In the genomic region with DNA sequence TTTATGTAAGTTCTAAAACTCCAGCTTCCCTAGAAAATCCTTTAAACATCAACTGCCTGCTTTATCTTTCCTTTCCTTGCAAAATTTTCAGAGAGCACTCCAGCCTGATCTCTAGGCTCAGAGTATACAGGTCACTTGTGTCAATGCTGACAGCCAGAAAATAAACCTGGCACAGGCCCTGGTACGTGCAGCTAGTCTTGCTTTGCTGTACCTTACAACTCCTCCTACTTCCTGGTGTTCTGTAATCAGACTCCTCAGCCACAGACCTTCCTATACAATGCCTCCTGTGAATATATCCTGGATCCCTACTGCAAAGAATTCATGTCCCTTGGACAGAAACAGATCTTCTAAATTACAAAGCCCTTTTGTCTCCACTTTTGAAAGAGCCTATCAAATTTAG, we compare ENCODE assay signal across 1 cellular context.
TF ChIP-seq lines count a peak whose summit lies in the region.

No MANE protein-coding gene starts in this region.

TF ChIP-seq in HepG2, 621 proteins besides CTCF, POLR2A, EP300 and RAD21 (continued from another document and continues in another):
- TF ChIP-seq, protein P1, sequence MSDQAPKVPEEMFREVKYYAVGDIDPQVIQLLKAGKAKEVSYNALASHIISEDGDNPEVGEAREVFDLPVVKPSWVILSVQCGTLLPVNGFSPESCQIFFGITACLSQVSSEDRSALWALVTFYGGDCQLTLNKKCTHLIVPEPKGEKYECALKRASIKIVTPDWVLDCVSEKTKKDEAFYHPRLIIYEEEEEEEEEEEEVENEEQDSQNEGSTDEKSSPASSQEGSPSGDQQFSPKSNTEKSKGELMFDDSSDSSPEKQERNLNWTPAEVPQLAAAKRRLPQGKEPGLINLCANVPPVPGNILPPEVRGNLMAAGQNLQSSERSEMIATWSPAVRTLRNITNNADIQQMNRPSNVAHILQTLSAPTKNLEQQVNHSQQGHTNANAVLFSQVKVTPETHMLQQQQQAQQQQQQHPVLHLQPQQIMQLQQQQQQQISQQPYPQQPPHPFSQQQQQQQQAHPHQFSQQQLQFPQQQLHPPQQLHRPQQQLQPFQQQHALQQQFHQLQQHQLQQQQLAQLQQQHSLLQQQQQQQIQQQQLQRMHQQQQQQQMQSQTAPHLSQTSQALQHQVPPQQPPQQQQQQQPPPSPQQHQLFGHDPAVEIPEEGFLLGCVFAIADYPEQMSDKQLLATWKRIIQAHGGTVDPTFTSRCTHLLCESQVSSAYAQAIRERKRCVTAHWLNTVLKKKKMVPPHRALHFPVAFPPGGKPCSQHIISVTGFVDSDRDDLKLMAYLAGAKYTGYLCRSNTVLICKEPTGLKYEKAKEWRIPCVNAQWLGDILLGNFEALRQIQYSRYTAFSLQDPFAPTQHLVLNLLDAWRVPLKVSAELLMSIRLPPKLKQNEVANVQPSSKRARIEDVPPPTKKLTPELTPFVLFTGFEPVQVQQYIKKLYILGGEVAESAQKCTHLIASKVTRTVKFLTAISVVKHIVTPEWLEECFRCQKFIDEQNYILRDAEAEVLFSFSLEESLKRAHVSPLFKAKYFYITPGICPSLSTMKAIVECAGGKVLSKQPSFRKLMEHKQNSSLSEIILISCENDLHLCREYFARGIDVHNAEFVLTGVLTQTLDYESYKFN (CRISPR knock-in tag; conservative IDR thresholded peaks at IDR 0.05), result peak; percentile 93
- TF ChIP-seq DNMT1 (CRISPR knock-in tag; IDR thresholded peaks at IDR 0.05) (no peak), TCF7 (IDR thresholded peaks at IDR 0.05; ENCODE audit: low read depth) (peak; percentile 70), DNMT3B (CRISPR knock-in tag; conservative IDR thresholded peaks at IDR 0.05) (no peak), GABPB1 (CRISPR knock-in tag; IDR thresholded peaks at IDR 0.05) (no peak; the same call in 1 of the 2 replicates), ISX (CRISPR knock-in tag; conservative IDR thresholded peaks at IDR 0.05) (no peak), ZNF850 (CRISPR knock-in tag; conservative IDR thresholded peaks at IDR 0.05) (no peak), ZNF282 (IDR thresholded peaks at IDR 0.05; ENCODE audit: partially characterized antibody) (no peak), ZNF496 (CRISPR knock-in tag; IDR thresholded peaks at IDR 0.05; ENCODE audit: insufficient replicate concordance) (no peak), NFIB (CRISPR knock-in tag; IDR thresholded peaks at IDR 0.05; ENCODE audit: borderline replicate concordance) (no peak), SMARCC2 (IDR thresholded peaks at IDR 0.05) (no peak), ZNF615 (CRISPR knock-in tag; IDR thresholded peaks at IDR 0.05; ENCODE audit: borderline replicate concordance) (no peak), ZNF841 (CRISPR knock-in tag; IDR thresholded peaks at IDR 0.05; ENCODE audit: borderline replicate concordance) (no peak), ZNF7 (CRISPR knock-in tag; IDR thresholded peaks at IDR 0.05) (no peak), ZNF510 (CRISPR knock-in tag; IDR thresholded peaks at IDR 0.05; ENCODE audit: low read depth) (no peak; the same call in 1 of the 2 replicates), ZNF629 (CRISPR knock-in tag; conservative IDR thresholded peaks at IDR 0.05) (peak; percentile 64), MTA3 (CRISPR knock-in tag; IDR thresholded peaks at IDR 0.05) (no peak), ZSCAN12 (CRISPR knock-in tag; IDR thresholded peaks at IDR 0.05) (0 out of 2 replicates have a peak, but pooled peaks have one; percentile 52), TOE1 (CRISPR knock-in tag; IDR thresholded peaks at IDR 0.05) (peak; percentile 94; the same call in 1 of the 2 replicates), ZNF782 (CRISPR knock-in tag; IDR thresholded peaks at IDR 0.05; ENCODE audit: borderline replicate concordance) (no peak), ZNF773 (CRISPR knock-in tag; IDR thresholded peaks at IDR 0.05; ENCODE audit: borderline replicate concordance) (no peak), ZBTB38 (CRISPR knock-in tag; IDR thresholded peaks at IDR 0.05) (0 out of 2 replicates have a peak, but pooled peaks have one; percentile 30), ZSCAN22 (CRISPR knock-in tag; IDR thresholded peaks at IDR 0.05) (no peak), ZNF121 (CRISPR knock-in tag; IDR thresholded peaks at IDR 0.05) (0 out of 2 replicates have a peak, but pooled peaks have one; percentile 39)
- TF ChIP-seq, protein P2, sequence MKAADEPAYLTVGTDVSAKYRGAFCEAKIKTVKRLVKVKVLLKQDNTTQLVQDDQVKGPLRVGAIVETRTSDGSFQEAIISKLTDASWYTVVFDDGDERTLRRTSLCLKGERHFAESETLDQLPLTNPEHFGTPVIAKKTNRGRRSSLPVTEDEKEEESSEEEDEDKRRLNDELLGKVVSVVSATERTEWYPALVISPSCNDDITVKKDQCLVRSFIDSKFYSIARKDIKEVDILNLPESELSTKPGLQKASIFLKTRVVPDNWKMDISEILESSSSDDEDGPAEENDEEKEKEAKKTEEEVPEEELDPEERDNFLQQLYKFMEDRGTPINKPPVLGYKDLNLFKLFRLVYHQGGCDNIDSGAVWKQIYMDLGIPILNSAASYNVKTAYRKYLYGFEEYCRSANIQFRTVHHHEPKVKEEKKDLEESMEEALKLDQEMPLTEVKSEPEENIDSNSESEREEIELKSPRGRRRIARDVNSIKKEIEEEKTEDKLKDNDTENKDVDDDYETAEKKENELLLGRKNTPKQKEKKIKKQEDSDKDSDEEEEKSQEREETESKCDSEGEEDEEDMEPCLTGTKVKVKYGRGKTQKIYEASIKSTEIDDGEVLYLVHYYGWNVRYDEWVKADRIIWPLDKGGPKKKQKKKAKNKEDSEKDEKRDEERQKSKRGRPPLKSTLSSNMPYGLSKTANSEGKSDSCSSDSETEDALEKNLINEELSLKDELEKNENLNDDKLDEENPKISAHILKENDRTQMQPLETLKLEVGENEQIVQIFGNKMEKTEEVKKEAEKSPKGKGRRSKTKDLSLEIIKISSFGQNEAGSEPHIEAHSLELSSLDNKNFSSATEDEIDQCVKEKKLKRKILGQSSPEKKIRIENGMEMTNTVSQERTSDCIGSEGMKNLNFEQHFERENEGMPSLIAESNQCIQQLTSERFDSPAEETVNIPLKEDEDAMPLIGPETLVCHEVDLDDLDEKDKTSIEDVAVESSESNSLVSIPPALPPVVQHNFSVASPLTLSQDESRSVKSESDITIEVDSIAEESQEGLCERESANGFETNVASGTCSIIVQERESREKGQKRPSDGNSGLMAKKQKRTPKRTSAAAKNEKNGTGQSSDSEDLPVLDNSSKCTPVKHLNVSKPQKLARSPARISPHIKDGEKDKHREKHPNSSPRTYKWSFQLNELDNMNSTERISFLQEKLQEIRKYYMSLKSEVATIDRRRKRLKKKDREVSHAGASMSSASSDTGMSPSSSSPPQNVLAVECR (CRISPR knock-in tag; IDR thresholded peaks at IDR 0.05; ENCODE audit: borderline replicate concordance), result peak; percentile 34; the same call in 1 of the 2 replicates
- TF ChIP-seq, protein P3, sequence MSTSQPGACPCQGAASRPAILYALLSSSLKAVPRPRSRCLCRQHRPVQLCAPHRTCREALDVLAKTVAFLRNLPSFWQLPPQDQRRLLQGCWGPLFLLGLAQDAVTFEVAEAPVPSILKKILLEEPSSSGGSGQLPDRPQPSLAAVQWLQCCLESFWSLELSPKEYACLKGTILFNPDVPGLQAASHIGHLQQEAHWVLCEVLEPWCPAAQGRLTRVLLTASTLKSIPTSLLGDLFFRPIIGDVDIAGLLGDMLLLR (CRISPR knock-in tag; IDR thresholded peaks at IDR 0.05), result no peak
- TF ChIP-seq, protein P4, sequence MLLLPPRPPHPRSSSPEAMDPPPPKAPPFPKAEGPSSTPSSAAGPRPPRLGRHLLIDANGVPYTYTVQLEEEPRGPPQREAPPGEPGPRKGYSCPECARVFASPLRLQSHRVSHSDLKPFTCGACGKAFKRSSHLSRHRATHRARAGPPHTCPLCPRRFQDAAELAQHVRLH (CRISPR knock-in tag; IDR thresholded peaks at IDR 0.05; ENCODE audit: borderline replicate concordance, low read depth), result peak; percentile 61; the same call in 1 of the 2 replicates
- TF ChIP-seq, protein P5, sequence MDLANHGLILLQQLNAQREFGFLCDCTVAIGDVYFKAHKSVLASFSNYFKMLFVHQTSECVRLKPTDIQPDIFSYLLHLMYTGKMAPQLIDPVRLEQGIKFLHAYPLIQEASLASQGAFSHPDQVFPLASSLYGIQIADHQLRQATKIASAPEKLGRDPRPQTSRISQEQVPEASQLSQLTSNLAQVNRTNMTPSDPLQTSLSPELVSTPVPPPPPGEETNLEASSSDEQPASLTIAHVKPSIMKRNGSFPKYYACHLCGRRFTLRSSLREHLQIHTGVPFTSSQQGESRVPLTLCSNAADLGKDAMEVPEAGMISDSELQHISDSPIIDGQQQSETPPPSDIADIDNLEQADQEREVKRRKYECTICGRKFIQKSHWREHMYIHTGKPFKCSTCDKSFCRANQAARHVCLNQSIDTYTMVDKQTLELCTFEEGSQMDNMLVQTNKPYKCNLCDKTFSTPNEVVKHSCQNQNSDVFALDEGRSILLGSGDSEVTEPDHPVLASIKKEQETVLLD (CRISPR knock-in tag; IDR thresholded peaks at IDR 0.05; ENCODE audit: low read depth), result no peak
- TF ChIP-seq, protein P6, sequence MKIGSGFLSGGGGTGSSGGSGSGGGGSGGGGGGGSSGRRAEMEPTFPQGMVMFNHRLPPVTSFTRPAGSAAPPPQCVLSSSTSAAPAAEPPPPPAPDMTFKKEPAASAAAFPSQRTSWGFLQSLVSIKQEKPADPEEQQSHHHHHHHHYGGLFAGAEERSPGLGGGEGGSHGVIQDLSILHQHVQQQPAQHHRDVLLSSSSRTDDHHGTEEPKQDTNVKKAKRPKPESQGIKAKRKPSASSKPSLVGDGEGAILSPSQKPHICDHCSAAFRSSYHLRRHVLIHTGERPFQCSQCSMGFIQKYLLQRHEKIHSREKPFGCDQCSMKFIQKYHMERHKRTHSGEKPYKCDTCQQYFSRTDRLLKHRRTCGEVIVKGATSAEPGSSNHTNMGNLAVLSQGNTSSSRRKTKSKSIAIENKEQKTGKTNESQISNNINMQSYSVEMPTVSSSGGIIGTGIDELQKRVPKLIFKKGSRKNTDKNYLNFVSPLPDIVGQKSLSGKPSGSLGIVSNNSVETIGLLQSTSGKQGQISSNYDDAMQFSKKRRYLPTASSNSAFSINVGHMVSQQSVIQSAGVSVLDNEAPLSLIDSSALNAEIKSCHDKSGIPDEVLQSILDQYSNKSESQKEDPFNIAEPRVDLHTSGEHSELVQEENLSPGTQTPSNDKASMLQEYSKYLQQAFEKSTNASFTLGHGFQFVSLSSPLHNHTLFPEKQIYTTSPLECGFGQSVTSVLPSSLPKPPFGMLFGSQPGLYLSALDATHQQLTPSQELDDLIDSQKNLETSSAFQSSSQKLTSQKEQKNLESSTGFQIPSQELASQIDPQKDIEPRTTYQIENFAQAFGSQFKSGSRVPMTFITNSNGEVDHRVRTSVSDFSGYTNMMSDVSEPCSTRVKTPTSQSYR (CRISPR knock-in tag; IDR thresholded peaks at IDR 0.05; ENCODE audit: borderline replicate concordance), result no peak
- TF ChIP-seq, protein P7, sequence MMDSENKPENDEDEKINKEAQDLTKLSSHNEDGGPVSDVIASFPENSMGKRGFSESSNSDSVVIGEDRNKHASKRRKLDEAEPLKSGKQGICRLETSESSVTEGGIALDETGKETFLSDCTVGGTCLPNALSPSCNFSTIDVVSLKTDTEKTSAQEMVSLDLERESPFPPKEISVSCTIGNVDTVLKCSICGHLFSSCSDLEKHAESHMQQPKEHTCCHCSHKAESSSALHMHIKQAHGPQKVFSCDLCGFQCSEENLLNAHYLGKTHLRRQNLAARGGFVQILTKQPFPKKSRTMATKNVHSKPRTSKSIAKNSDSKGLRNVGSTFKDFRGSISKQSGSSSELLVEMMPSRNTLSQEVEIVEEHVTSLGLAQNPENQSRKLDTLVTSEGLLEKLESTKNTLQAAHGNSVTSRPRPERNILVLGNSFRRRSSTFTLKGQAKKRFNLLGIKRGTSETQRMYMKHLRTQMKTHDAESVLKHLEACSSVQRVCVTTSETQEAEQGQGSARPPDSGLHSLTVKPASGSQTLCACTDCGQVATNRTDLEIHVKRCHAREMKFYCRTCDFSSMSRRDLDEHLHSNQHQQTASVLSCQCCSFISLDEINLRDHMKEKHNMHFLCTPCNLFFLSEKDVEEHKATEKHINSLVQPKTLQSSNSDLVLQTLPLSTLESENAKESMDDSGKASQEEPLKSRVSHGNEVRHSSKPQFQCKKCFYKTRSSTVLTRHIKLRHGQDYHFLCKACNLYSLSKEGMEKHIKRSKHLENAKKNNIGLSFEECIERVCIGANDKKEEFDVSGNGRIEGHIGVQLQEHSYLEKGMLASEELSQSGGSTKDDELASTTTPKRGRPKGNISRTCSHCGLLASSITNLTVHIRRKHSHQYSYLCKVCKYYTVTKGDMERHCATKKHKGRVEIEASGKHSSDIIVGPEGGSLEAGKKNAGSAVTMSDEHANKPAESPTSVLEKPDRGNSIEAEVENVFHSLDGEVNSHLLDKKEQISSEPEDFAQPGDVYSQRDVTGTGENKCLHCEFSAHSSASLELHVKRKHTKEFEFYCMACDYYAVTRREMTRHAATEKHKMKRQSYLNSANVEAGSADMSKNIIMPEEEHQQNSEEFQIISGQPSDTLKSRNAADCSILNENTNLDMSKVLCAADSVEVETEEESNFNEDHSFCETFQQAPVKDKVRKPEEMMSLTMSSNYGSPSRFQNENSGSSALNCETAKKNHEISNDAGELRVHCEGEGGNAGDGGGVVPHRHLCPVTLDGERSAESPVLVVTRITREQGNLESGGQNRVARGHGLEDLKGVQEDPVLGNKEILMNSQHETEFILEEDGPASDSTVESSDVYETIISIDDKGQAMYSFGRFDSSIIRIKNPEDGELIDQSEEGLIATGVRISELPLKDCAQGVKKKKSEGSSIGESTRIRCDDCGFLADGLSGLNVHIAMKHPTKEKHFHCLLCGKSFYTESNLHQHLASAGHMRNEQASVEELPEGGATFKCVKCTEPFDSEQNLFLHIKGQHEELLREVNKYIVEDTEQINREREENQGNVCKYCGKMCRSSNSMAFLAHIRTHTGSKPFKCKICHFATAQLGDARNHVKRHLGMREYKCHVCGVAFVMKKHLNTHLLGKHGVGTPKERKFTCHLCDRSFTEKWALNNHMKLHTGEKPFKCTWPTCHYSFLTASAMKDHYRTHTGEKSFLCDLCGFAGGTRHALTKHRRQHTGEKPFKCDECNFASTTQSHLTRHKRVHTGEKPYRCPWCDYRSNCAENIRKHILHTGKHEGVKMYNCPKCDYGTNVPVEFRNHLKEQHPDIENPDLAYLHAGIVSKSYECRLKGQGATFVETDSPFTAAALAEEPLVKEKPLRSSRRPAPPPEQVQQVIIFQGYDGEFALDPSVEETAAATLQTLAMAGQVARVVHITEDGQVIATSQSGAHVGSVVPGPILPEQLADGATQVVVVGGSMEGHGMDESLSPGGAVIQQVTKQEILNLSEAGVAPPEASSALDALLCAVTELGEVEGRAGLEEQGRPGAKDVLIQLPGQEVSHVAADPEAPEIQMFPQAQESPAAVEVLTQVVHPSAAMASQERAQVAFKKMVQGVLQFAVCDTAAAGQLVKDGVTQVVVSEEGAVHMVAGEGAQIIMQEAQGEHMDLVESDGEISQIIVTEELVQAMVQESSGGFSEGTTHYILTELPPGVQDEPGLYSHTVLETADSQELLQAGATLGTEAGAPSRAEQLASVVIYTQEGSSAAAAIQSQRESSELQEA (CRISPR knock-in tag; IDR thresholded peaks at IDR 0.05; ENCODE audit: not compliant biosample characterization), result no peak
- TF ChIP-seq, protein P8, sequence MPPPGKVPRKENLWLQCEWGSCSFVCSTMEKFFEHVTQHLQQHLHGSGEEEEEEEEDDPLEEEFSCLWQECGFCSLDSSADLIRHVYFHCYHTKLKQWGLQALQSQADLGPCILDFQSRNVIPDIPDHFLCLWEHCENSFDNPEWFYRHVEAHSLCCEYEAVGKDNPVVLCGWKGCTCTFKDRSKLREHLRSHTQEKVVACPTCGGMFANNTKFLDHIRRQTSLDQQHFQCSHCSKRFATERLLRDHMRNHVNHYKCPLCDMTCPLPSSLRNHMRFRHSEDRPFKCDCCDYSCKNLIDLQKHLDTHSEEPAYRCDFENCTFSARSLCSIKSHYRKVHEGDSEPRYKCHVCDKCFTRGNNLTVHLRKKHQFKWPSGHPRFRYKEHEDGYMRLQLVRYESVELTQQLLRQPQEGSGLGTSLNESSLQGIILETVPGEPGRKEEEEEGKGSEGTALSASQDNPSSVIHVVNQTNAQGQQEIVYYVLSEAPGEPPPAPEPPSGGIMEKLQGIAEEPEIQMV (CRISPR knock-in tag; IDR thresholded peaks at IDR 0.05; ENCODE audit: low read depth), result no peak
